ENCODE assay signal across 17 cellular contexts in genomic region chr17:46863383-46864121, GRCh38. TPM values are rescaled to one million over a fixed set of nuclear protein-coding genes. Genes with fewer than 3 reads are reported as not detected.
A peak's percentile ranks its signal among the peaks of the same experiment; 100 is the strongest.
DNase-seq lines count a peak whose midpoint lies in the region; ATAC-seq, FAIRE-seq and TF ChIP-seq lines count a peak whose summit lies in the region.
"Had no signal": no experiment of that assay in that cellular context is flagged by ENCODE, and none has a peak within 500 bp of the region (broad histone marks: within the 10 kb centered on the region; RNA-seq: fewer than 3 reads in every experiment).

No MANE protein-coding gene starts in this region.

- H4K20me1 ChIP-seq in GM23338 (replicated peaks; ENCODE audit: insufficient read depth) (no peaks in the 10 kb centered on the region), H1 (replicated peaks in 1 of 2; ENCODE audit: control insufficient read depth in 1 of 2, insufficient read depth in 2 of 2, low read length in 2 of 2) (no peaks in the 10 kb centered on the region), neural progenitor cell (ENCODE audit: low read depth) (no peaks in the 10 kb centered on the region), Karpas-422 (ENCODE audit: insufficient read depth, low read depth, low read length) (no peaks in the 10 kb centered on the region)

- POLR2A ChIA-PET in H1 (lab: Charles Lee; ENCODE audit: partially characterized antibody), result interaction anchor here (1.1 to 1.3 kb wide), 2 partner anchors 9 to 52 kb away, joined by 3 to 5 read pairs; no protein-coding TSS in a partner anchor

- no peak for TF ChIP-seq EP300 in H1 (IDR thresholded peaks at IDR 0.05; ENCODE audit: borderline replicate concordance in 1 of 2, low read depth in 2 of 2, low read length in 2 of 2)

- H4K5ac ChIP-seq in H1 (ENCODE audit: insufficient read length, low read depth, low read length), result no peak overlapping the region

- ATAC-seq in GM23338 (no peak), GM21529 (IDR thresholded peaks at IDR 0.05; ENCODE audit: unreplicated experiment) (no peak), HG02938 (IDR thresholded peaks at IDR 0.05; ENCODE audit: unreplicated experiment) (no peak)

- no peaks in the 10 kb centered on the region for H3K79me2 ChIP-seq in GM23338 (replicated peaks; ENCODE audit: insufficient read depth)
- H3K79me2 ChIP-seq in H1 (ENCODE audit: control insufficient read depth in 1 of 2, insufficient read depth in 2 of 2, low read length in 2 of 2), result no peaks in the 10 kb centered on the region
- no peaks in the 10 kb centered on the region for H3K79me2 ChIP-seq in neural progenitor cell (ENCODE audit: low read depth)
- no peaks in the 10 kb centered on the region for H3K79me2 ChIP-seq in Karpas-422 (ENCODE audit: low read length)

- H3K4me3 Mint-ChIP-seq in GM23338, result no peak overlapping the region
- H3K4me3 Mint-ChIP-seq in neural progenitor cell, result no peak overlapping the region
- H3K4me3 Mint-ChIP-seq: CD4-positive, alpha-beta T cell; HFFc6; IgD-negative memory B cell had no signal

- peak overlapping the region; percentile 86; the same call in 1 of the 2 replicates for H4K8ac ChIP-seq in H1 (ENCODE audit: extremely low read depth, insufficient read depth, low read length)

- H3K27ac Mint-ChIP-seq in GM23338, result no peak overlapping the region
- H3K27ac Mint-ChIP-seq in neural progenitor cell, result peak overlapping the region; percentile 8
- H3K27ac Mint-ChIP-seq: CD4-positive, alpha-beta T cell; HFFc6 had no signal

- CTCF ChIA-PET in H1 (lab: Charles Lee; ENCODE audit: partially characterized antibody), result interaction anchor here (1.1 to 5.7 kb wide), 7 partner anchors 13 to 114 kb away, joined by 3 to 22 read pairs (median 5); no protein-coding TSS in a partner anchor

- 88% methylated on average over 8 of the region's 8 CpGs; no CpG with 5 or more reads in 1 of the 2 experiments for WGBS in H1 (ENCODE audit: extremely low coverage in 1 of 2, insufficient coverage in 1 of 2, insufficient read length in 1 of 2, insufficient replicate concordance in 2 of 2, low coverage in 1 of 2, low lambda C conversion rate in 2 of 2, missing lambda C conversion rate in 1 of 2), 2 experiments

- no peak for FAIRE-seq in H1 (lab: Jason Lieb, UNC)

- H3K4me1 Mint-ChIP-seq in GM23338 (peaks cover 16% of the 10 kb centered on the region), neural progenitor cell (peaks cover 15% of the 10 kb centered on the region)

- H3K56ac ChIP-seq in H1 (replicated peaks; ENCODE audit: insufficient read length, low read depth, low read length), result no peak overlapping the region

- H3K14ac ChIP-seq in H1 (ENCODE audit: insufficient read length), result no peak overlapping the region

- H2BK20ac ChIP-seq in H1 (ENCODE audit: low read length), result no peak overlapping the region; the same call in 1 of the 2 replicates

- H3K4me3 ChIP-seq in GM23338, result no peak overlapping the region
- H3K4me3 ChIP-seq in H1 (ENCODE audit: extremely low read depth in 1 of 4, insufficient read depth in 2 of 4, low read depth in 3 of 4, low read length in 4 of 4), result no peak overlapping the region
- H3K4me3 ChIP-seq in neural progenitor cell, result no peak overlapping the region
- H3K4me3 ChIP-seq in Karpas-422 (ENCODE audit: low read length), result no peak overlapping the region
- H3K4me3 ChIP-seq: HAP-1 had no signal

- H3K23ac ChIP-seq in H1 (ENCODE audit: insufficient read length), result no peak overlapping the region

- H3K79me1 ChIP-seq in H1 (ENCODE audit: low read depth, low read length), result no peaks in the 10 kb centered on the region

- no peak for DNase-seq in GM23338 (ENCODE audit: low spot score)
- DNase-seq in H1 (ENCODE audit: low read depth in 1 of 2, low spot score in 2 of 2), result no peak
- no peak for DNase-seq in neural progenitor cell (ENCODE audit: low spot score)
- DNase-seq in NCI-H2029 (lab: John Stamatoyannopoulos, UW), result no peak
- no peak for DNase-seq in Karpas-422
- DNase-seq: Calu3; CD4-positive, alpha-beta T cell; DMS 273 treated with DMSO at 0.1 percent for 48 hours; GOT3; HFFc6 had no signal

- H3K4me2 ChIP-seq in GM23338 (peak overlapping the region; percentile 60; the same call in 1 of the 2 replicates), H1 (ENCODE audit: insufficient read depth in 1 of 2, low read depth in 2 of 2, low read length in 2 of 2) (no peak overlapping the region), neural progenitor cell (peak overlapping the region; percentile 40), Karpas-422 (ENCODE audit: low read depth, low read length, poor library complexity, severe bottlenecking) (no peak overlapping the region)
- H3K4me2 ChIP-seq: KMS-11 had no signal

- H3K4me1 ChIP-seq in GM23338 (ENCODE audit: insufficient read depth) (no peaks in the 10 kb centered on the region; the same call in 1 of the 2 replicates), H1 (replicated peaks in 1 of 4; ENCODE audit: control insufficient read depth in 3 of 4, insufficient read depth in 4 of 4, low read length in 3 of 4) (peaks cover 0 to 8% (median 3%) of the 10 kb centered on the region in 4 experiments; a peak in 5 of 7 replicates), neural progenitor cell (peaks cover 6% of the 10 kb centered on the region), Karpas-422 (ENCODE audit: low read length) (peaks cover 10% of the 10 kb centered on the region)
- H3K4me1 ChIP-seq: HAP-1 had no signal

- no peak overlapping the region for H2BK120ac ChIP-seq in H1 (replicated peaks; ENCODE audit: low read depth, low read length)

- TF ChIP-seq CTCF in GM23338 (conservative IDR thresholded peaks at IDR 0.05; ENCODE audit: low read depth in 2 of 2) (no peak), H1 (IDR thresholded peaks at IDR 0.05; ENCODE audit: control extremely low read depth in 1 of 3, insufficient read depth in 1 of 3, low read depth in 1 of 3, low read length in 3 of 3) (no peak), neural progenitor cell (IDR thresholded peaks at IDR 0.05) (no peak)

- no peak for TF ChIP-seq POLR2A in H1 (IDR thresholded peaks at IDR 0.05; ENCODE audit: control extremely low read depth in 1 of 2, low read depth in 2 of 2, low read length in 2 of 2)

- H2AFZ ChIP-seq in GM23338, result peak overlapping the region; percentile 87
- peak overlapping the region; percentile 71; the same call in 1 of the 2 replicates for H2AFZ ChIP-seq in H1 (ENCODE audit: low read length)
- peak overlapping the region; percentile 95 for H2AFZ ChIP-seq in neural progenitor cell (replicated peaks)
- H2AFZ ChIP-seq in Karpas-422 (ENCODE audit: low read length), result no peak overlapping the region

- peaks cover 14% of the 10 kb centered on the region for H3K27me3 Mint-ChIP-seq in GM23338 (ENCODE audit: insufficient read depth, low read depth, poor library complexity)
- H3K27me3 Mint-ChIP-seq in neural progenitor cell (ENCODE audit: insufficient read depth, low read depth), result peaks cover 9% of the 10 kb centered on the region

- peaks cover 2% of the 10 kb centered on the region; the same call in 1 of the 2 replicates for H3K23me2 ChIP-seq in H1 (ENCODE audit: low read depth, low read length)

- no peaks in the 10 kb centered on the region for H3K36me3 ChIP-seq in GM23338 (ENCODE audit: insufficient read depth)
- no peaks in the 10 kb centered on the region for H3K36me3 ChIP-seq in H1 (ENCODE audit: control insufficient read depth in 2 of 4, insufficient read depth in 4 of 4, low read length in 3 of 4)
- no peaks in the 10 kb centered on the region for H3K36me3 ChIP-seq in neural progenitor cell
- no peaks in the 10 kb centered on the region for H3K36me3 ChIP-seq in Karpas-422 (ENCODE audit: insufficient read depth, low read length)
- H3K36me3 ChIP-seq: HAP-1 had no signal

- H3K27ac ChIP-seq in GM23338 (ENCODE audit: low read depth) (no peak overlapping the region), H1 (ENCODE audit: low read depth, low read length) (no peak overlapping the region), neural progenitor cell (no peak overlapping the region), Karpas-422 (ENCODE audit: low read length) (no peak overlapping the region)
- H3K27ac ChIP-seq: KMS-11 had no signal

- H3K27me3 ChIP-seq in GM23338 (ENCODE audit: insufficient read depth), result no peaks in the 10 kb centered on the region
- H3K27me3 ChIP-seq in H1 (replicated peaks in 1 of 4; ENCODE audit: control insufficient read depth in 3 of 4, extremely low read depth in 1 of 4, insufficient read depth in 3 of 4, low read length in 3 of 4), result peaks cover 0 to 5% (median 0%) of the 10 kb centered on the region in 4 experiments; a peak in 2 of 7 replicates
- H3K27me3 ChIP-seq in neural progenitor cell, result peaks cover 3% of the 10 kb centered on the region
- H3K27me3 ChIP-seq in Karpas-422 (ENCODE audit: low read length), result no peaks in the 10 kb centered on the region

- H4K91ac ChIP-seq in H1 (replicated peaks; ENCODE audit: insufficient read length, low read length), result no peak overlapping the region

- H2AK5ac ChIP-seq in H1 (ENCODE audit: low read depth, low read length), result no peak overlapping the region

- H3K9ac ChIP-seq in H1 (replicated peaks in 1 of 4; ENCODE audit: extremely low read depth in 1 of 4, low read depth in 3 of 4, low read length in 3 of 4) (no peak overlapping the region), neural progenitor cell (no peak overlapping the region), Karpas-422 (ENCODE audit: low read length) (no peak overlapping the region)
- H3K9ac ChIP-seq: KMS-11 had no signal

- H2BK5ac ChIP-seq in H1 (ENCODE audit: low read depth, low read length), result no peak overlapping the region

- TF ChIP-seq RAD21 in H1 (IDR thresholded peaks at IDR 0.05 in 1 of 2, conservative IDR thresholded peaks at IDR 0.05 in 1 of 2; ENCODE audit: low read depth in 2 of 2, low read length in 2 of 2), result no peak

- H2BK12ac ChIP-seq in H1 (ENCODE audit: low read depth, low read length), result peak overlapping the region; percentile 46; the same call in 1 of the 2 replicates

- H3K18ac ChIP-seq in H1 (ENCODE audit: extremely low read depth, low read length), result 0 out of 2 replicates have a peak overlapping the region, but pooled peaks have one; percentile 9

- H3K36me3 Mint-ChIP-seq in GM23338 (ENCODE audit: low read depth) (no peaks in the 10 kb centered on the region; the same call in 2 of the 3 replicates), neural progenitor cell (no peaks in the 10 kb centered on the region)
- H3K36me3 Mint-ChIP-seq: IgD-negative memory B cell had no signal

- H3K9me3 ChIP-seq in H1 (ENCODE audit: insufficient read depth in 2 of 2, low read depth in 1 of 2, low read length in 1 of 2), result no peaks in the 10 kb centered on the region
- H3K9me3 ChIP-seq in neural progenitor cell (ENCODE audit: low read depth), result no peaks in the 10 kb centered on the region
- no peaks in the 10 kb centered on the region for H3K9me3 ChIP-seq in Karpas-422 (ENCODE audit: low read length)
- H3K9me3 ChIP-seq: HAP-1 had no signal

- no peak overlapping the region for H2BK15ac ChIP-seq in H1 (ENCODE audit: low read length)

- H3K4ac ChIP-seq in H1 (replicated peaks; ENCODE audit: insufficient read length, low read depth, low read length), result peak overlapping the region; percentile 14

- H3K9me2 ChIP-seq in GM23338 (ENCODE audit: insufficient read depth) (peaks cover 3% of the 10 kb centered on the region; the same call in 1 of the 2 replicates), Karpas-422 (replicated peaks; ENCODE audit: insufficient read depth, low read length) (no peaks in the 10 kb centered on the region)

- H3F3A ChIP-seq in GM23338 (replicated peaks; ENCODE audit: low read depth), result no peaks in the 10 kb centered on the region
- H3F3A ChIP-seq in neural progenitor cell (ENCODE audit: low read depth), result no peaks in the 10 kb centered on the region

- no peaks in the 10 kb centered on the region for H3K9me3 Mint-ChIP-seq in GM23338
- no peaks in the 10 kb centered on the region for H3K9me3 Mint-ChIP-seq in neural progenitor cell
- H3K9me3 Mint-ChIP-seq: CD4-positive, alpha-beta T cell; HFFc6 had no signal

RNA-seq across cellular contexts. Expression of gene WNT9B, which starts 12.2 kb away (rescaled TPM):
- 0.17 and 0.62 TPM in 2 replicates for total RNA-seq in GM23338 (2014; rRNA removed; shearing (Covaris generic))
- polyA plus RNA-seq in GM23338 (2016; fragmentation: Nextera tagmentation; extraction: Ambion mirVana) (not detected in 2 replicates), H1 (2011; rRNA removed) (0.21 and 0.35 TPM in 2 replicates)
- total RNA-seq in H1 (2021; fragmentation: NEBNext Ultra II Directional; extraction: Animal tissue kit (Norgen Biotek cat#: 25700)), result not detected in 2 replicates
- 0.09 TPM for polyA plus RNA-seq in H1 (2011; cell fraction: cytosol; rRNA removed)
- 0.10 TPM for polyA plus RNA-seq in H1 (2011; cell fraction: nucleus; rRNA removed)
- 0.13 to 0.15 TPM in 2 of 4 replicates, not detected in the others for polyA plus RNA-seq in H1 (2012, experiment 1 of 2)
- not detected for polyA plus RNA-seq in H1 (2012, experiment 2 of 2)
- polyA plus RNA-seq in H1 (2013, experiment 1 of 2), result 0.16 TPM
- 0.11 TPM for polyA plus RNA-seq in H1 (2013, experiment 2 of 2)
- 0.12 and 0.47 TPM in 2 replicates for polyA minus RNA-seq in H1 (2011; rRNA and poly(A)+ RNA removed)
- not detected for polyA minus RNA-seq in H1 (2011; cell fraction: cytosol; rRNA and poly(A)+ RNA removed)
- polyA minus RNA-seq in H1 (2011; cell fraction: nucleus; rRNA and poly(A)+ RNA removed), result not detected
- total RNA-seq in neural progenitor cell (ENCODE audit: low replicate concordance), result 0.12 TPM in 1 of 2 replicates, not detected in the other
- not detected in 2 replicates for total RNA-seq in Karpas-422 (2014; rRNA removed; shearing (Covaris generic); ENCODE audit: low replicate concordance)
- total RNA-seq: A673; Calu3; CD4-positive, alpha-beta T cell; HFFc6 had no signal
- polyA plus RNA-seq: BJ, IgD-negative memory B cell had no signal

RNA-seq across cellular contexts. Expression of gene WNT3, which starts 45.1 kb away (rescaled TPM):
- total RNA-seq in GM23338 (2014; rRNA removed; shearing (Covaris generic)), result 2.7 and 3.6 TPM in 2 replicates
- polyA plus RNA-seq in GM23338 (2016; fragmentation: Nextera tagmentation; extraction: Ambion mirVana) (2.8 and 3.4 TPM in 2 replicates), H1 (2011; rRNA removed) (0.56 and 0.96 TPM in 2 replicates)
- total RNA-seq in H1 (2021; fragmentation: NEBNext Ultra II Directional; extraction: Animal tissue kit (Norgen Biotek cat#: 25700)), result 1.3 and 2.0 TPM in 2 replicates
- 1.00 TPM for polyA plus RNA-seq in H1 (2011; cell fraction: cytosol; rRNA removed)
- 1.2 TPM for polyA plus RNA-seq in H1 (2011; cell fraction: nucleus; rRNA removed)
- polyA plus RNA-seq in H1 (2012, experiment 1 of 2), result 0.40 to 1.3 TPM (median 0.77 TPM) in 4 replicates
- 0.76 TPM for polyA plus RNA-seq in H1 (2012, experiment 2 of 2)
- polyA plus RNA-seq in H1 (2013, experiment 1 of 2), result 5.2 TPM
- 6.7 TPM for polyA plus RNA-seq in H1 (2013, experiment 2 of 2)
- polyA minus RNA-seq in H1 (2011; rRNA and poly(A)+ RNA removed), result 0.71 and 0.91 TPM in 2 replicates
- 0.66 TPM for polyA minus RNA-seq in H1 (2011; cell fraction: cytosol; rRNA and poly(A)+ RNA removed)
- polyA minus RNA-seq in H1 (2011; cell fraction: nucleus; rRNA and poly(A)+ RNA removed), result 0.60 TPM
- total RNA-seq in neural progenitor cell (ENCODE audit: low replicate concordance), result 1.1 and 1.7 TPM in 2 replicates
- 1.2 and 2.0 TPM in 2 replicates for total RNA-seq in Karpas-422 (2014; rRNA removed; shearing (Covaris generic); ENCODE audit: low replicate concordance)
- total RNA-seq: CD4-positive, alpha-beta T cell had no signal

RNA-seq across cellular contexts. Expression of gene GOSR2, which starts 59.4 kb away (rescaled TPM):
- 32.2 and 36.2 TPM in 2 replicates for total RNA-seq in GM23338 (2014; rRNA removed; shearing (Covaris generic))
- 26.1 and 33.2 TPM in 2 replicates for polyA plus RNA-seq in GM23338 (2016; fragmentation: Nextera tagmentation; extraction: Ambion mirVana)
- 31.7 and 36.2 TPM in 2 replicates for total RNA-seq in H1 (2021; fragmentation: NEBNext Ultra II Directional; extraction: Animal tissue kit (Norgen Biotek cat#: 25700))
- 25.8 and 28.2 TPM in 2 replicates for polyA plus RNA-seq in H1 (2011; rRNA removed)
- polyA plus RNA-seq in H1 (2011; cell fraction: cytosol; rRNA removed), result 33.5 TPM
- polyA plus RNA-seq in H1 (2011; cell fraction: nucleus; rRNA removed), result 34.8 TPM
- polyA plus RNA-seq in H1 (2012, experiment 1 of 2), result 25.9 to 27.6 TPM (median 26.6 TPM) in 4 replicates
- polyA plus RNA-seq in H1 (2012, experiment 2 of 2), result 13.7 TPM
- 19.4 TPM for polyA plus RNA-seq in H1 (2013, experiment 1 of 2)
- 19.0 TPM for polyA plus RNA-seq in H1 (2013, experiment 2 of 2)
- 57.6 and 66.2 TPM in 2 replicates for polyA minus RNA-seq in H1 (2011; rRNA and poly(A)+ RNA removed)
- polyA minus RNA-seq in H1 (2011; cell fraction: cytosol; rRNA and poly(A)+ RNA removed), result 22.8 TPM
- 73.5 TPM for polyA minus RNA-seq in H1 (2011; cell fraction: nucleus; rRNA and poly(A)+ RNA removed)
- total RNA-seq in neural progenitor cell (ENCODE audit: low replicate concordance), result 29.2 and 33.6 TPM in 2 replicates
- 36.8 and 59.1 TPM in 2 replicates for total RNA-seq in Karpas-422 (2014; rRNA removed; shearing (Covaris generic); ENCODE audit: low replicate concordance)

Comparison
In these comparisons a context has a peak if more than half of its experiments do, and no peak if none do; other contexts are left out.
1. H3K4me2 ChIP-seq: peak in GM23338 (single experiment) and neural progenitor cell (single experiment); none in H1 (0 of 2) and Karpas-422 (single experiment).